In the genomic region with DNA sequence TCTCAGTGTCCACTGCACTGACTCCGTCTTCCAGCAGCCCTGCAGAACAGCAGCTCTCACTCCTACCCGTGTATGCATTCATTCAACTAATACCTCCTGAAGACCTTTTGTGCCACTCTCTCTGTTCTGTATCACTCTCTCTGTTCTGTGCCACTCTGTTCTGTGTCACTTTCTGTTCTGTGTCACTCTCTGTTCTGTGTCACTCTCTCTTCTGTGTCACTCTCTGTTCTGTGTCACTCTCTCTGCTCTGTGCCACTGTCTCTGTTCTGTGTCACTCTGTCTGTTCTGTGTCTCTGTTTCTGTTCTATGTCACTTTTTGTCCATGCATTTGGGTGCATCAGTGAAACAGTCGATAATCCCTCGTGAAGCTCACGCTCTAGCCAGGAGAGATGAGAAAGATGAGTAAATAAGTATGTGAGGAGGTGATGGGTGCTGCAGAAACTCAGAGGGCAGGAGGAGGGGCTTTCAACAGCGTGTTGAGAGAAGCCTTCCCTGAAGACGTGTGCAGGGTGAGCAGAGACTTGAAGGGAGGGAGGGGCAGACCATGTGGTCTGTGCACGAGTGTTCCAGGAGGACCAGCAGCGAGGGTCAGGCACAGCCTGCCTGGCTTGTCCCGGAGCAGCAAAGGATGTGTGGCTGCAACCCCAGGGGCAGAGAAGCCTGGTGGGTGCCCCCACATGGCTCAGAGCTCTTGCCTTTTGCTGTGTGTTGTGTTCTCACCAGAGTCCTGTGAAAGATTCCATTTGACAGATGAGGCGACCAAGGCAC, we compare ENCODE assay signal across 27 cellular contexts. TPM values are rescaled to one million over a fixed set of nuclear protein-coding genes. Genes with fewer than 3 reads are reported as not detected.
DNase-seq lines count a peak whose midpoint lies in the region; ATAC-seq, FAIRE-seq and TF ChIP-seq lines count a peak whose summit lies in the region.
"Had no signal": no experiment of that assay in that cellular context is flagged by ENCODE, and none has a peak within 500 bp of the region (broad histone marks: within the 10 kb centered on the region; RNA-seq: fewer than 3 reads in every experiment).

No MANE protein-coding gene starts in this region.

- intact Hi-C loops in A673 (cut with micrococcal nuclease; ENCODE audit: unreplicated experiment): no loop called here

- no peaks in the 10 kb centered on the region for H3K4me1 ChIP-seq in CD4-positive, CD25-positive, alpha-beta regulatory T cell (ENCODE audit: control insufficient read depth, insufficient read depth, low read length, poor library complexity, severe bottlenecking)
- H3K4me1 ChIP-seq in H1 (replicated peaks in 1 of 4; ENCODE audit: control insufficient read depth in 3 of 4, insufficient read depth in 4 of 4, low read length in 3 of 4): no peaks in the 10 kb centered on the region
- no peaks in the 10 kb centered on the region for H3K4me1 ChIP-seq in A673 (ENCODE audit: insufficient read depth, low read length, poor library complexity, severe bottlenecking)
- H3K4me1 ChIP-seq: HAP-1, heart right ventricle, parathyroid adenoma, Peyer's patch had no signal

- no peak overlapping the region for H2BK20ac ChIP-seq in H1 (ENCODE audit: low read length)

- CTCF ChIA-PET in WTC11 (lab: Charles Lee): no interaction called here
- CTCF ChIA-PET in H1 (lab: Charles Lee; ENCODE audit: partially characterized antibody): no interaction called here
- CTCF ChIA-PET in A673 (lab: Charles Lee): no interaction called here

- H4K91ac ChIP-seq in H1 (replicated peaks; ENCODE audit: insufficient read length, low read length): no peak overlapping the region

- no peak for DNase-seq in T-helper 2 cell treated with Interferon-gamma antibody and Interleukin-4, amounts not matched to agents 5 μg/mL and 100 μg/mL, for 36 hours (ENCODE audit: low spot score)
- DNase-seq in T-helper 2 cell (no peak), WTC11 (ENCODE audit: low spot score) (no peak), H1 (ENCODE audit: low read depth in 1 of 2, low spot score in 2 of 2) (no peak), A673 (ENCODE audit: low spot score) (no peak), GM19239 (ENCODE audit: insufficient read length, low spot score) (no peak)
- no peak for DNase-seq in CD4-positive, CD25-positive, alpha-beta regulatory T cell
- DNase-seq: activated effector memory CD4-positive, alpha-beta T cell treated with anti-CD3 and anti-CD28 coated beads, Interleukin-2, amount 50 U/mL, for 16 hours; anterior cingulate cortex; effector memory CD8-positive, alpha-beta T cell; heart right ventricle; MM.1S; NCI-H1417; NCI-H2029 treated with DMSO at 0.1 percent for 48 hours; NCI-H345; NCI-H748 treated with DMSO at 0.1 percent for 48 hours; Peyer's patch; small intestine had no signal

- no peak overlapping the region for H3K4me3 Mint-ChIP-seq in T-helper 2 cell treated with Interferon-gamma antibody and Interleukin-4, amounts not matched to agents 5 μg/mL and 100 μg/mL, for 36 hours
- no peak overlapping the region for H3K4me3 Mint-ChIP-seq in CD4-positive, CD25-positive, alpha-beta regulatory T cell
- H3K4me3 Mint-ChIP-seq in WTC11: no peak overlapping the region
- H3K4me3 Mint-ChIP-seq: effector memory CD8-positive, alpha-beta T cell; nephron had no signal

- H3K56ac ChIP-seq in H1 (replicated peaks; ENCODE audit: insufficient read length, low read depth, low read length): no peak overlapping the region

- no peak overlapping the region for H4K8ac ChIP-seq in H1 (ENCODE audit: extremely low read depth, insufficient read depth, low read length)

- no peak for ATAC-seq in CD4-positive, CD25-positive, alpha-beta regulatory T cell (ENCODE audit: low read depth in 2 of 2)
- ATAC-seq in WTC11 (no peak), GM19455 (IDR thresholded peaks at IDR 0.05; ENCODE audit: unreplicated experiment) (no peak)

- H3K79me2 ChIP-seq in H1 (ENCODE audit: control insufficient read depth in 1 of 2, insufficient read depth in 2 of 2, low read length in 2 of 2): peaks cover 0 to 12% of the 10 kb centered on the region in 2 experiments; a peak in 1 of 4 replicates
- H3K79me2 ChIP-seq: parathyroid adenoma had no signal

- no peaks in the 10 kb centered on the region for H3K9me3 ChIP-seq in CD4-positive, CD25-positive, alpha-beta regulatory T cell (ENCODE audit: control insufficient read depth in 2 of 2, low read length in 2 of 2)
- H3K9me3 ChIP-seq in H1 (ENCODE audit: insufficient read depth in 2 of 2, low read depth in 1 of 2, low read length in 1 of 2): no peaks in the 10 kb centered on the region
- H3K9me3 ChIP-seq in A673 (ENCODE audit: low read depth, low read length, poor library complexity, severe bottlenecking): no peaks in the 10 kb centered on the region
- H3K9me3 ChIP-seq: HAP-1, heart right ventricle, Peyer's patch, tibial nerve had no signal

- no peak overlapping the region for H3K18ac ChIP-seq in H1 (ENCODE audit: extremely low read depth, low read length)

- no peak overlapping the region for H4K5ac ChIP-seq in H1 (ENCODE audit: insufficient read length, low read depth, low read length)

- BruUV-seq in A673 (replicated peaks; lab: Mats Ljungman, UMichigan): no TSS peak

- POLR2A ChIA-PET in WTC11 (lab: Charles Lee) (no interaction called here), H1 (lab: Charles Lee; ENCODE audit: partially characterized antibody) (interaction anchor here (0.9 to 6.7 kb wide), 5 partner anchors 8 to 35 kb away, joined by 3 to 30 read pairs (median 5); a partner anchor contains a TSS), A673 (lab: Charles Lee; ENCODE audit: low non-redundant PET) (no interaction called here)

- no peak overlapping the region for H3K27ac ChIP-seq in CD4-positive, CD25-positive, alpha-beta regulatory T cell (ENCODE audit: insufficient read depth, low read length, poor library complexity, severe bottlenecking)
- no peak overlapping the region for H3K27ac ChIP-seq in H1 (ENCODE audit: low read depth, low read length)
- no peak overlapping the region for H3K27ac ChIP-seq in A673 (ENCODE audit: low read depth, low read length, poor library complexity, severe bottlenecking)
- H3K27ac ChIP-seq: 22Rv1, coronary artery, heart right ventricle, parathyroid adenoma, Peyer's patch, tibial nerve had no signal

- H3K23ac ChIP-seq in H1 (ENCODE audit: insufficient read length): no peak overlapping the region

- no peak overlapping the region for H2BK12ac ChIP-seq in H1 (ENCODE audit: low read depth, low read length)

- no peaks in the 10 kb centered on the region for H3K23me2 ChIP-seq in H1 (ENCODE audit: low read depth, low read length)

- no peak for FAIRE-seq in H1 (lab: Jason Lieb, UNC)
- no peak for FAIRE-seq in GM19239 (lab: Jason Lieb, UNC)
- FAIRE-seq: G401.6, small intestine, TTC549 had no signal

- peak overlapping the region; percentile 63 for H3K27ac Mint-ChIP-seq in T-helper 2 cell treated with Interferon-gamma antibody and Interleukin-4, amounts not matched to agents 5 μg/mL and 100 μg/mL, for 36 hours
- H3K27ac Mint-ChIP-seq in CD4-positive, CD25-positive, alpha-beta regulatory T cell: peak overlapping the region in 2 of 3 donors; percentile 4 to 5
- peak overlapping the region; percentile 26; the same call in 1 of the 2 replicates for H3K27ac Mint-ChIP-seq in WTC11
- H3K27ac Mint-ChIP-seq: nephron had no signal

- H3K4me2 ChIP-seq in H1 (ENCODE audit: insufficient read depth in 1 of 2, low read depth in 2 of 2, low read length in 2 of 2): no peak overlapping the region

- H2BK120ac ChIP-seq in H1 (replicated peaks; ENCODE audit: low read depth, low read length): no peak overlapping the region

- no peak overlapping the region for H2AK5ac ChIP-seq in H1 (ENCODE audit: low read depth, low read length)

- no peaks in the 10 kb centered on the region for H3K27me3 Mint-ChIP-seq in T-helper 2 cell treated with Interferon-gamma antibody and Interleukin-4, amounts not matched to agents 5 μg/mL and 100 μg/mL, for 36 hours (ENCODE audit: low read depth)
- H3K27me3 Mint-ChIP-seq in CD4-positive, CD25-positive, alpha-beta regulatory T cell: no peaks in the 10 kb centered on the region
- no peaks in the 10 kb centered on the region for H3K27me3 Mint-ChIP-seq in WTC11 (ENCODE audit: low read depth)
- H3K27me3 Mint-ChIP-seq: effector memory CD8-positive, alpha-beta T cell had no signal

- H2BK5ac ChIP-seq in H1 (ENCODE audit: low read depth, low read length): no peak overlapping the region

- H2AFZ ChIP-seq in H1 (ENCODE audit: low read length): no peak overlapping the region
- H2AFZ ChIP-seq: parathyroid adenoma had no signal

- TF ChIP-seq EP300 in H1 (IDR thresholded peaks at IDR 0.05; ENCODE audit: borderline replicate concordance in 1 of 2, low read depth in 2 of 2, low read length in 2 of 2): no peak

- H3K36me3 Mint-ChIP-seq in T-helper 2 cell treated with Interferon-gamma antibody and Interleukin-4, amounts not matched to agents 5 μg/mL and 100 μg/mL, for 36 hours (ENCODE audit: low read depth): peaks cover 78% of the 10 kb centered on the region
- H3K36me3 Mint-ChIP-seq in CD4-positive, CD25-positive, alpha-beta regulatory T cell: peaks cover 64% of the 10 kb centered on the region
- H3K36me3 Mint-ChIP-seq in WTC11: peaks cover 57% of the 10 kb centered on the region

- peaks cover 14% of the 10 kb centered on the region for H3K4me1 Mint-ChIP-seq in T-helper 2 cell treated with Interferon-gamma antibody and Interleukin-4, amounts not matched to agents 5 μg/mL and 100 μg/mL, for 36 hours (ENCODE audit: low read depth)
- peaks cover 20 to 31% (median 27%) of the 10 kb centered on the region in 4 donors for H3K4me1 Mint-ChIP-seq in CD4-positive, CD25-positive, alpha-beta regulatory T cell
- peaks cover 2% of the 10 kb centered on the region; the same call in 1 of the 2 replicates for H3K4me1 Mint-ChIP-seq in WTC11
- H3K4me1 Mint-ChIP-seq: nephron had no signal

- WGBS in H1 (ENCODE audit: extremely low coverage in 1 of 2, insufficient coverage in 1 of 2, insufficient read length in 1 of 2, insufficient replicate concordance in 2 of 2, low coverage in 1 of 2, low lambda C conversion rate in 2 of 2, missing lambda C conversion rate in 1 of 2), 2 experiments: 88% methylated on average over 11 of the region's 11 CpGs; no CpG with 5 or more reads in 1 of the 2 experiments

- no peak overlapping the region for H3K9ac ChIP-seq in H1 (replicated peaks in 1 of 4; ENCODE audit: extremely low read depth in 1 of 4, low read depth in 3 of 4, low read length in 3 of 4)
- H3K9ac ChIP-seq: parathyroid adenoma had no signal

- no peak overlapping the region for H3K4ac ChIP-seq in H1 (replicated peaks; ENCODE audit: insufficient read length, low read depth, low read length)

- peaks cover 71% of the 10 kb centered on the region for H3K36me3 ChIP-seq in CD4-positive, CD25-positive, alpha-beta regulatory T cell (ENCODE audit: control insufficient read depth, insufficient read depth, low read length)
- H3K36me3 ChIP-seq in H1 (ENCODE audit: control insufficient read depth in 2 of 4, insufficient read depth in 4 of 4, low read length in 3 of 4): peaks cover 8 to 48% (median 28%) of the 10 kb centered on the region in 4 experiments; a peak in 7 of 8 replicates
- peaks cover 30% of the 10 kb centered on the region for H3K36me3 ChIP-seq in A673 (ENCODE audit: insufficient read depth, low read length, poor library complexity, severe bottlenecking)

- no peak overlapping the region for H3K4me3 ChIP-seq in CD4-positive, CD25-positive, alpha-beta regulatory T cell (ENCODE audit: low read depth, low read length)
- H3K4me3 ChIP-seq in H1 (ENCODE audit: extremely low read depth in 1 of 4, insufficient read depth in 2 of 4, low read depth in 3 of 4, low read length in 4 of 4) (no peak overlapping the region), A673 (ENCODE audit: low read depth, low read length, poor library complexity, severe bottlenecking) (no peak overlapping the region)
- H3K4me3 ChIP-seq: coronary artery, HAP-1, heart right ventricle, Peyer's patch, tibial nerve had no signal

- H4K20me1 ChIP-seq in H1 (replicated peaks in 1 of 2; ENCODE audit: control insufficient read depth in 1 of 2, insufficient read depth in 2 of 2, low read length in 2 of 2): peaks cover 0 to 4% of the 10 kb centered on the region in 2 experiments

- H3K9me3 Mint-ChIP-seq in T-helper 2 cell treated with Interferon-gamma antibody and Interleukin-4, amounts not matched to agents 5 μg/mL and 100 μg/mL, for 36 hours: peaks cover 20% of the 10 kb centered on the region
- peaks cover 0 to 8% (median 0%) of the 10 kb centered on the region in 7 donors for H3K9me3 Mint-ChIP-seq in CD4-positive, CD25-positive, alpha-beta regulatory T cell
- no peaks in the 10 kb centered on the region for H3K9me3 Mint-ChIP-seq in WTC11
- H3K9me3 Mint-ChIP-seq: effector memory CD8-positive, alpha-beta T cell; nephron had no signal

- H3K27me3 ChIP-seq in CD4-positive, CD25-positive, alpha-beta regulatory T cell (ENCODE audit: control insufficient read depth, insufficient read depth, low read length): no peaks in the 10 kb centered on the region
- no peaks in the 10 kb centered on the region for H3K27me3 ChIP-seq in H1 (replicated peaks in 1 of 4; ENCODE audit: control insufficient read depth in 3 of 4, extremely low read depth in 1 of 4, insufficient read depth in 3 of 4, low read length in 3 of 4)
- no peaks in the 10 kb centered on the region for H3K27me3 ChIP-seq in A673 (replicated peaks; ENCODE audit: insufficient read depth, low read depth, low read length, poor library complexity)
- H3K27me3 ChIP-seq: heart right ventricle, Peyer's patch, tibial nerve had no signal

- TF ChIP-seq POLR2A in H1 (IDR thresholded peaks at IDR 0.05; ENCODE audit: control extremely low read depth in 1 of 2, low read depth in 2 of 2, low read length in 2 of 2): no peak

- no peak overlapping the region for H3K14ac ChIP-seq in H1 (ENCODE audit: insufficient read length)

- peaks cover 9% of the 10 kb centered on the region; the same call in 1 of the 2 replicates for H3K79me1 ChIP-seq in H1 (ENCODE audit: low read depth, low read length)

- no peak for TF ChIP-seq CTCF in WTC11 (IDR thresholded peaks at IDR 0.05)
- no peak for TF ChIP-seq CTCF in H1 (IDR thresholded peaks at IDR 0.05; ENCODE audit: control extremely low read depth in 1 of 3, insufficient read depth in 1 of 3, low read depth in 1 of 3, low read length in 3 of 3)
- TF ChIP-seq CTCF in A673 (conservative IDR thresholded peaks at IDR 0.05; ENCODE audit: low read depth, low read length): no peak

- TF ChIP-seq RAD21 in H1 (IDR thresholded peaks at IDR 0.05 in 1 of 2, conservative IDR thresholded peaks at IDR 0.05 in 1 of 2; ENCODE audit: low read depth in 2 of 2, low read length in 2 of 2): no peak

- H2BK15ac ChIP-seq in H1 (ENCODE audit: low read length): no peak overlapping the region

RNA-seq across cellular contexts. Expression of a gene that starts 8.9 kb away (rescaled TPM):
- 80.6 TPM for total RNA-seq in CD4-positive, CD25-positive, alpha-beta regulatory T cell
- polyA plus RNA-seq in CD4-positive, CD25-positive, alpha-beta regulatory T cell: 10 to 100 TPM; 28.3 to 32.8 (median 31.0) TPM
- total RNA-seq in WTC11 (2021): 46.0 to 53.8 TPM (median 51.0 TPM) in 3 replicates
- total RNA-seq in H1 (2021; fragmentation: NEBNext Ultra II Directional; extraction: Animal tissue kit (Norgen Biotek cat#: 25700)): 34.8 and 42.2 TPM in 2 replicates
- 43.3 and 52.9 TPM in 2 replicates for polyA plus RNA-seq in H1 (2011; rRNA removed)
- polyA plus RNA-seq in H1 (2011; cell fraction: cytosol; rRNA removed): 39.8 TPM
- polyA plus RNA-seq in H1 (2011; cell fraction: nucleus; rRNA removed): 197 TPM
- polyA plus RNA-seq in H1 (2012, experiment 1 of 2): 35.5 to 46.7 TPM (median 39.9 TPM) in 4 replicates
- polyA plus RNA-seq in H1 (2012, experiment 2 of 2): 8.4 TPM
- polyA plus RNA-seq in H1 (2013, experiment 1 of 2): 31.4 TPM
- 26.6 TPM for polyA plus RNA-seq in H1 (2013, experiment 2 of 2)
- polyA minus RNA-seq in H1 (2011; rRNA and poly(A)+ RNA removed): 50.7 and 55.8 TPM in 2 replicates
- 29.0 TPM for polyA minus RNA-seq in H1 (2011; cell fraction: cytosol; rRNA and poly(A)+ RNA removed)
- polyA minus RNA-seq in H1 (2011; cell fraction: nucleus; rRNA and poly(A)+ RNA removed): 87.1 TPM
- total RNA-seq in A673 (2021): 58.8 and 61.4 TPM in 2 replicates

RNA-seq across cellular contexts. Expression of a gene that starts 9.0 kb away (rescaled TPM):
- 37.8 TPM for total RNA-seq in CD4-positive, CD25-positive, alpha-beta regulatory T cell
- 10 to 100 TPM; 36.8 to 44.8 (median 37.9) TPM for polyA plus RNA-seq in CD4-positive, CD25-positive, alpha-beta regulatory T cell
- total RNA-seq in WTC11 (2021): 84.1 to 100 TPM (median 89.6 TPM) in 3 replicates
- total RNA-seq in H1 (2021; fragmentation: NEBNext Ultra II Directional; extraction: Animal tissue kit (Norgen Biotek cat#: 25700)): 110 and 117 TPM in 2 replicates
- 7.1 and 12.6 TPM in 2 replicates for polyA plus RNA-seq in H1 (2011; rRNA removed)
- 12.4 TPM for polyA plus RNA-seq in H1 (2011; cell fraction: cytosol; rRNA removed)
- polyA plus RNA-seq in H1 (2011; cell fraction: nucleus; rRNA removed): 23.3 TPM
- polyA plus RNA-seq in H1 (2012, experiment 1 of 2): 28.1 to 47.0 TPM (median 35.0 TPM) in 4 replicates
- polyA plus RNA-seq in H1 (2012, experiment 2 of 2): 2.6 TPM
- polyA plus RNA-seq in H1 (2013, experiment 1 of 2): 53.5 TPM
- polyA plus RNA-seq in H1 (2013, experiment 2 of 2): 47.5 TPM
- polyA minus RNA-seq in H1 (2011; rRNA and poly(A)+ RNA removed): 77.0 and 86.2 TPM in 2 replicates
- polyA minus RNA-seq in H1 (2011; cell fraction: cytosol; rRNA and poly(A)+ RNA removed): 42.8 TPM
- polyA minus RNA-seq in H1 (2011; cell fraction: nucleus; rRNA and poly(A)+ RNA removed): 287 TPM
- total RNA-seq in A673 (2021): 35.4 and 42.3 TPM in 2 replicates

Comparison
In these comparisons a context has a peak if more than half of its experiments do, and no peak if none do; other contexts are left out.
1. H3K27ac Mint-ChIP-seq: peak in every context shown above with its lines; median percentile 63 in T-helper 2 cell treated with Interferon-gamma antibody and Interleukin-4, amounts not matched to agents 5 μg/mL and 100 μg/mL, for 36 hours; 26 in WTC11; 4 in CD4-positive, CD25-positive, alpha-beta regulatory T cell.